In the genomic region with DNA sequence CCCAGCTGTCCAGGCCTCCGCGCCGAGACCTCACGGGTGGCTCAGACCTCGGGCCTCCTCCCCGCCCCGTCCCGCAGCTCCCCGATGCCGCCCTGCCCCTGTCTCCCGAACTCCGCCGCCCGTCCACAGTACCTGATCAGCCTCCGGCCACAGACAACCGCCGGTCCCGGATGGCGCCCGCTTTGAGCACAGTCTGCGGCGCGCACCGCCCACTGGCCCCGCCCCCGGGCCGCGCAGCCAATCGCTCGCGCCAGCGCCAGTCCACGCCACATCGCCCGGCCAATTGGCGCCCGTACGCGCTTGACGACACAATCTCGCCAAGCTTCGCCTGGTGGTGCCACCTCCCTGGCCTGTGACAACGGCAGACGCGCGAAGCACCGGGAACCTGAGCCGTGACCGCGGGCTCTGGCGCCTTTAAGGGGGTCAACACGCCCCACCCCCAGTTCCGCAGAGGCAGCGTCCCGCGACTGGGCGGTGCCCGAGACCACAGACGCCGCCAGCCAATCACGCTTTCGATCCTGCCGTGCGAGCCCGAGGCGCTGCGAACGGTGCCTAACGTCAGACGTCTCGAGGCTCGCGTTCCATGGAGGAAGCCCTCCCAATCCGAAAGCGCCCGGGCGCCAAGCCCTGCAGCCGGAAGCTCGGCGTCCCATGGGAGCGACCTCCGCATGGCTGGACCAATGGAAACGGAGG, we compare ENCODE assay signal across 8 cellular contexts. TPM values are rescaled to one million over a fixed set of nuclear protein-coding genes. Genes with fewer than 3 reads are reported as not detected.
DNase-seq lines count a peak whose midpoint lies in the region; ATAC-seq, FAIRE-seq and TF ChIP-seq lines count a peak whose summit lies in the region.

A gene (minus strand): TSS at position 388 of the 693 bp plus-strand sequence. CDS start 116 bp downstream, at position 272.

- H3K9ac ChIP-seq in HUES48 (ENCODE audit: low read depth, low read length) (peak within 1 kb of the TSS; percentile 95), NT2/D1 (ENCODE audit: insufficient read length, low read depth) (peak within 1 kb of the TSS; percentile 94), H1 (replicated peaks in 1 of 4; ENCODE audit: extremely low read depth in 1 of 4, low read depth in 3 of 4, low read length in 3 of 4) (peak within 1 kb of the TSS; percentile 72 to 91 (median 86)), mesenchymal stem cell (ENCODE audit: low read length) (peak within 1 kb of the TSS; percentile 97)

- H3K4me3 ChIP-seq in HUES48 (ENCODE audit: low read depth, low read length) = peak within 1 kb of the TSS; percentile 88
- peak within 1 kb of the TSS; percentile 93 for H3K4me3 ChIP-seq in NT2/D1 (ENCODE audit: insufficient read length, low read depth)
- H3K4me3 ChIP-seq in H1 (ENCODE audit: extremely low read depth in 1 of 4, insufficient read depth in 2 of 4, low read depth in 3 of 4, low read length in 4 of 4) = peak within 1 kb of the TSS; percentile 79 to 98 (median 95)
- H3K4me3 ChIP-seq in mesenchymal stem cell (ENCODE audit: insufficient read depth in 1 of 2, low read depth in 1 of 2, low read length in 2 of 2) = peak within 1 kb of the TSS; percentile 92 to 99

- no peaks in the 10 kb centered on the region for H3K9me3 Mint-ChIP-seq in Calu3 (ENCODE audit: low read depth, unreplicated experiment)
- H3K9me3 Mint-ChIP-seq in activated CD8-positive, alpha-beta memory T cell treated with anti-CD3 and anti-CD28 coated beads, Interleukin-2, amount 10 ng/mL, durations not matched to agents 7 days and 5 days (ENCODE audit: low read depth) = no peaks in the 10 kb centered on the region

- peak within 1 kb of the TSS; percentile 75 for H3K18ac ChIP-seq in H1 (ENCODE audit: extremely low read depth, low read length)
- H3K18ac ChIP-seq in mesenchymal stem cell (ENCODE audit: low read depth in 1 of 2, low read length in 2 of 2) = peak within 1 kb of the TSS; percentile 82 to 99

- peak within 1 kb of the TSS; percentile 98 for H4K8ac ChIP-seq in H1 (ENCODE audit: extremely low read depth, insufficient read depth, low read length)
- peak within 1 kb of the TSS; percentile 45 for H4K8ac ChIP-seq in mesenchymal stem cell (ENCODE audit: low read length)

- CTCF ChIA-PET in Calu3 (lab: Charles Lee) = interaction anchor here (0.7 to 0.9 kb wide), 3 partner anchors 355 to 1458 kb away, joined by 3 to 5 read pairs (median 3); no protein-coding TSS in a partner anchor
- CTCF ChIA-PET in activated CD8-positive, alpha-beta memory T cell treated with anti-CD3 and anti-CD28 coated beads, Interleukin-2, amount 10 ng/mL, durations not matched to agents 7 days and 5 days (lab: Charles Lee) = interaction anchor here (0.8 to 1.6 kb wide), 4 partner anchors 24 to 62 kb away, joined by 3 to 4 read pairs (median 3); a partner anchor contains a TSS
- CTCF ChIA-PET in H1 (lab: Charles Lee; ENCODE audit: partially characterized antibody) = no interaction called here

- intact Hi-C loops in Calu3 (cut with micrococcal nuclease; ENCODE audit: unreplicated experiment) = no loop called here

- H4K91ac ChIP-seq in H1 (replicated peaks; ENCODE audit: insufficient read length, low read length) (peak within 1 kb of the TSS; percentile 98), mesenchymal stem cell (ENCODE audit: low read length) (peak within 1 kb of the TSS; percentile 90)

- no peak for TF ChIP-seq RAD21 in H1 (IDR thresholded peaks at IDR 0.05 in 1 of 2, conservative IDR thresholded peaks at IDR 0.05 in 1 of 2; ENCODE audit: low read depth in 2 of 2, low read length in 2 of 2)

- H3K79me2 ChIP-seq in H1 (ENCODE audit: control insufficient read depth in 1 of 2, insufficient read depth in 2 of 2, low read length in 2 of 2) = peaks cover 24 to 79% of the 10 kb centered on the region in 2 experiments

- H3K27me3 ChIP-seq in HUES48 (ENCODE audit: control insufficient read depth, insufficient read depth, low read length) (no peaks in the 10 kb centered on the region), NT2/D1 (ENCODE audit: insufficient read depth, insufficient read length) (no peaks in the 10 kb centered on the region), H1 (replicated peaks in 1 of 4; ENCODE audit: control insufficient read depth in 3 of 4, extremely low read depth in 1 of 4, insufficient read depth in 3 of 4, low read length in 3 of 4) (no peaks in the 10 kb centered on the region), mesenchymal stem cell (ENCODE audit: control insufficient read depth in 1 of 2, insufficient read depth in 1 of 2, low read length in 2 of 2) (no peaks in the 10 kb centered on the region)

- H3K79me1 ChIP-seq in H1 (ENCODE audit: low read depth, low read length) (peaks cover 8% of the 10 kb centered on the region; the same call in 1 of the 2 replicates), mesenchymal stem cell (replicated peaks; ENCODE audit: low read length, poor library complexity, severe bottlenecking) (no peaks in the 10 kb centered on the region)

- peak within 1 kb of the TSS; percentile 98 for H3K27ac Mint-ChIP-seq in Calu3 (ENCODE audit: unreplicated experiment)
- H3K27ac Mint-ChIP-seq in activated CD8-positive, alpha-beta memory T cell treated with anti-CD3 and anti-CD28 coated beads, Interleukin-2, amount 10 ng/mL, durations not matched to agents 7 days and 5 days = peak within 1 kb of the TSS; percentile 97

- H2BK5ac ChIP-seq in H1 (ENCODE audit: low read depth, low read length) (peak within 1 kb of the TSS; percentile 99), mesenchymal stem cell (ENCODE audit: low read depth, low read length, poor library complexity, severe bottlenecking) (peak within 1 kb of the TSS; percentile 68)

- H3K4ac ChIP-seq in H1 (replicated peaks; ENCODE audit: insufficient read length, low read depth, low read length) (peak within 1 kb of the TSS; percentile 86), mesenchymal stem cell (ENCODE audit: low read depth in 1 of 2, low read length in 2 of 2) (peak within 1 kb of the TSS; percentile 86 to 97)

- H3K27me3 Mint-ChIP-seq in Calu3 (ENCODE audit: unreplicated experiment) = no peaks in the 10 kb centered on the region
- H3K27me3 Mint-ChIP-seq in activated CD8-positive, alpha-beta memory T cell treated with anti-CD3 and anti-CD28 coated beads, Interleukin-2, amount 10 ng/mL, durations not matched to agents 7 days and 5 days = no peaks in the 10 kb centered on the region

- H3K23ac ChIP-seq in H1 (ENCODE audit: insufficient read length) (no peak within 1 kb of the TSS), mesenchymal stem cell (ENCODE audit: low read length in 2 of 2) (peak within 1 kb of the TSS in 1 of 2 experiments; percentile 99)

- peaks cover 6 to 20% of the 10 kb centered on the region in 2 experiments for H4K20me1 ChIP-seq in H1 (replicated peaks in 1 of 2; ENCODE audit: control insufficient read depth in 1 of 2, insufficient read depth in 2 of 2, low read length in 2 of 2)

- H2AFZ ChIP-seq in H1 (ENCODE audit: low read length) (no peak within 1 kb of the TSS), mesenchymal stem cell (ENCODE audit: low read depth, low read length) (no peak within 1 kb of the TSS)

- TF ChIP-seq EP300 in H1 (IDR thresholded peaks at IDR 0.05; ENCODE audit: borderline replicate concordance in 1 of 2, low read depth in 2 of 2, low read length in 2 of 2) = no peak

- H3K9me3 ChIP-seq in HUES48 (ENCODE audit: control insufficient read depth, insufficient read depth, low read length) (no peaks in the 10 kb centered on the region), NT2/D1 (ENCODE audit: insufficient read depth, low read length) (no peaks in the 10 kb centered on the region), H1 (ENCODE audit: insufficient read depth in 2 of 2, low read depth in 1 of 2, low read length in 1 of 2) (no peaks in the 10 kb centered on the region), mesenchymal stem cell (ENCODE audit: control insufficient read depth, low read length) (no peaks in the 10 kb centered on the region)

- H2AK5ac ChIP-seq in H1 (ENCODE audit: low read depth, low read length) = peak within 1 kb of the TSS; percentile 6; the same call in 1 of the 2 replicates
- no peak within 1 kb of the TSS for H2AK5ac ChIP-seq in mesenchymal stem cell (ENCODE audit: low read length, severe bottlenecking)

- H3K4me3 Mint-ChIP-seq in Calu3 (ENCODE audit: low read depth, unreplicated experiment) = peak within 1 kb of the TSS; percentile 83
- peak within 1 kb of the TSS; percentile 95 for H3K4me3 Mint-ChIP-seq in activated CD8-positive, alpha-beta memory T cell treated with anti-CD3 and anti-CD28 coated beads, Interleukin-2, amount 10 ng/mL, durations not matched to agents 7 days and 5 days

- DNase-seq in Calu3 = peak; percentile 98
- DNase-seq in NT2/D1 (ENCODE audit: low read depth, low spot score) = peak; percentile 91
- peak; percentile 98 for DNase-seq in activated CD8-positive, alpha-beta memory T cell treated with anti-CD3 and anti-CD28 coated beads, Interleukin-2, amount 10 ng/mL, durations not matched to agents 7 days and 5 days
- DNase-seq in H1 (ENCODE audit: low read depth in 1 of 2, low spot score in 2 of 2) = peak; percentile 91 to 94
- DNase-seq in mesenchymal stem cell = peak; percentile 100
- peak; percentile 93 for DNase-seq in stimulated activated CD8-positive, alpha-beta memory T cell treated with anti-CD3 and anti-CD28 coated beads, Interleukin-12 subunit alpha, Interleukin-12 subunit beta, amount 100 ng/mL, for 24 hours (ENCODE audit: extremely low read depth)

- peak; percentile 57 to 85 for TF ChIP-seq POLR2A in H1 (IDR thresholded peaks at IDR 0.05; ENCODE audit: control extremely low read depth in 1 of 2, low read depth in 2 of 2, low read length in 2 of 2)

- BruUV-seq in Calu3 (replicated peaks; lab: Mats Ljungman, UMichigan) = no TSS peak

- 2% methylated on average over 42 of the region's 83 CpGs; no CpG with 5 or more reads in 1 of the 2 experiments for WGBS in H1 (ENCODE audit: extremely low coverage in 1 of 2, insufficient coverage in 1 of 2, insufficient read length in 1 of 2, insufficient replicate concordance in 2 of 2, low coverage in 1 of 2, low lambda C conversion rate in 2 of 2, missing lambda C conversion rate in 1 of 2), 2 experiments
- WGBS in mesenchymal stem cell = under 1% methylated on average over 78 of the region's 83 CpGs

- POLR2A ChIA-PET in H1 (lab: Charles Lee; ENCODE audit: partially characterized antibody) = interaction anchor here (0.7 to 2.9 kb wide), 22 partner anchors 9 to 121 kb away, joined by 3 to 22 read pairs (median 4); a partner anchor contains a TSS

- no peaks in the 10 kb centered on the region; the same call in 1 of the 2 replicates for H3K23me2 ChIP-seq in H1 (ENCODE audit: low read depth, low read length)

- H2BK20ac ChIP-seq in H1 (ENCODE audit: low read length) = 0 out of 2 replicates have a peak within 1 kb of the TSS, but pooled peaks have one; percentile 77

- peaks cover 78% of the 10 kb centered on the region for H3K36me3 Mint-ChIP-seq in Calu3 (ENCODE audit: insufficient read depth, unreplicated experiment)
- H3K36me3 Mint-ChIP-seq in activated CD8-positive, alpha-beta memory T cell treated with anti-CD3 and anti-CD28 coated beads, Interleukin-2, amount 10 ng/mL, durations not matched to agents 7 days and 5 days = peaks cover 58% of the 10 kb centered on the region

- H3K4me1 Mint-ChIP-seq in Calu3 (ENCODE audit: low read depth, unreplicated experiment) = peaks cover 36% of the 10 kb centered on the region
- peaks cover 66% of the 10 kb centered on the region for H3K4me1 Mint-ChIP-seq in activated CD8-positive, alpha-beta memory T cell treated with anti-CD3 and anti-CD28 coated beads, Interleukin-2, amount 10 ng/mL, durations not matched to agents 7 days and 5 days

- H2BK120ac ChIP-seq in H1 (replicated peaks; ENCODE audit: low read depth, low read length) (peak within 1 kb of the TSS; percentile 97), mesenchymal stem cell (ENCODE audit: low read depth, low read length) (peak within 1 kb of the TSS; percentile 77)

- H2BK15ac ChIP-seq in H1 (ENCODE audit: low read length) (peak within 1 kb of the TSS; percentile 77; the same call in 1 of the 2 replicates), mesenchymal stem cell (ENCODE audit: low read depth, poor library complexity, severe bottlenecking) (peak within 1 kb of the TSS; percentile 89)

- peaks cover 11% of the 10 kb centered on the region; the same call in 1 of the 2 replicates for H3K4me1 ChIP-seq in HUES48 (ENCODE audit: control insufficient read depth, insufficient read depth, low read length)
- peaks cover 4% of the 10 kb centered on the region for H3K4me1 ChIP-seq in NT2/D1 (ENCODE audit: insufficient read depth, insufficient read length)
- H3K4me1 ChIP-seq in H1 (replicated peaks in 1 of 4; ENCODE audit: control insufficient read depth in 3 of 4, insufficient read depth in 4 of 4, low read length in 3 of 4) = peaks cover 0 to 5% (median 2%) of the 10 kb centered on the region in 4 experiments; a peak in 3 of 7 replicates
- peaks cover 14% of the 10 kb centered on the region for H3K4me1 ChIP-seq in mesenchymal stem cell (ENCODE audit: control insufficient read depth, insufficient read depth, low read depth, low read length)

- H4K5ac ChIP-seq in H1 (ENCODE audit: insufficient read length, low read depth, low read length) = peak within 1 kb of the TSS; percentile 89

- no peak for FAIRE-seq in H1 (lab: Jason Lieb, UNC)

- H3K36me3 ChIP-seq in HUES48 (ENCODE audit: control insufficient read depth, insufficient read depth, low read length) = peaks cover 48% of the 10 kb centered on the region
- peaks cover 52% of the 10 kb centered on the region for H3K36me3 ChIP-seq in NT2/D1 (ENCODE audit: insufficient read depth, insufficient read length, low read length)
- H3K36me3 ChIP-seq in H1 (ENCODE audit: control insufficient read depth in 2 of 4, insufficient read depth in 4 of 4, low read length in 3 of 4) = peaks cover 0 to 28% (median 2%) of the 10 kb centered on the region in 4 experiments; a peak in 4 of 8 replicates
- peaks cover 11 to 39% of the 10 kb centered on the region in 2 experiments for H3K36me3 ChIP-seq in mesenchymal stem cell (ENCODE audit: control insufficient read depth in 1 of 2, insufficient read depth in 2 of 2, low read depth in 1 of 2, low read length in 2 of 2)

- peak within 1 kb of the TSS; percentile 100 for H3K56ac ChIP-seq in H1 (replicated peaks; ENCODE audit: insufficient read length, low read depth, low read length)

- ATAC-seq in GM21423 (IDR thresholded peaks at IDR 0.05; ENCODE audit: unreplicated experiment) = peak; percentile 76
- ATAC-seq in activated CD8-positive, alpha-beta memory T cell treated with anti-CD3 and anti-CD28 coated beads, Interleukin-2, amount 10 ng/mL, durations not matched to agents 7 days and 5 days = peak; percentile 86

- H2BK12ac ChIP-seq in H1 (ENCODE audit: low read depth, low read length) = peak within 1 kb of the TSS; percentile 88
- peak within 1 kb of the TSS; percentile 63 to 92 for H2BK12ac ChIP-seq in mesenchymal stem cell (ENCODE audit: low read length in 2 of 2)

- TF ChIP-seq CTCF in Calu3 (IDR thresholded peaks at IDR 0.05; ENCODE audit: unreplicated experiment) = no peak
- TF ChIP-seq CTCF in H1 (IDR thresholded peaks at IDR 0.05; ENCODE audit: control extremely low read depth in 1 of 3, insufficient read depth in 1 of 3, low read depth in 1 of 3, low read length in 3 of 3) = no peak; a peak in 1 of 4 replicates

- H3K4me2 ChIP-seq in H1 (ENCODE audit: insufficient read depth in 1 of 2, low read depth in 2 of 2, low read length in 2 of 2) (peak within 1 kb of the TSS; percentile 76 to 97), mesenchymal stem cell (ENCODE audit: low read length, poor library complexity, severe bottlenecking) (peak within 1 kb of the TSS; percentile 94)

- H3K14ac ChIP-seq in H1 (ENCODE audit: insufficient read length) (peak within 1 kb of the TSS; percentile 25), mesenchymal stem cell (ENCODE audit: low read length in 2 of 2) (peak within 1 kb of the TSS in 1 of 2 experiments; percentile 92)

- H3K27ac ChIP-seq in HUES48 (ENCODE audit: low read depth, low read length) (peak within 1 kb of the TSS; percentile 100), H1 (ENCODE audit: low read depth, low read length) (peak within 1 kb of the TSS; percentile 98), mesenchymal stem cell (ENCODE audit: low read length, poor library complexity, severe bottlenecking) (peak within 1 kb of the TSS; percentile 94)

RNA-seq across cellular contexts. Expression of the gene that starts here (rescaled TPM):
- 101 and 108 TPM in 2 replicates for total RNA-seq in Calu3 (2022)
- 10 to 100 TPM; 60.8 to 75.8 TPM for total RNA-seq in activated CD8-positive, alpha-beta memory T cell treated with anti-CD3 and anti-CD28 coated beads, Interleukin-2, amount 10 ng/mL, durations not matched to agents 7 days and 5 days
- 56.6 and 60.5 TPM in 2 replicates for total RNA-seq in H1 (2021; fragmentation: NEBNext Ultra II Directional; extraction: Animal tissue kit (Norgen Biotek cat#: 25700))
- 20.4 and 35.3 TPM in 2 replicates for polyA plus RNA-seq in H1 (2011; rRNA removed)
- polyA plus RNA-seq in H1 (2011; cell fraction: cytosol; rRNA removed) = 47.1 TPM
- polyA plus RNA-seq in H1 (2011; cell fraction: nucleus; rRNA removed) = 19.8 TPM
- 37.1 to 68.8 TPM (median 43.5 TPM) in 4 replicates for polyA plus RNA-seq in H1 (2012, experiment 1 of 2)
- 9.1 TPM for polyA plus RNA-seq in H1 (2012, experiment 2 of 2)
- polyA plus RNA-seq in H1 (2013, experiment 1 of 2) = 80.6 TPM
- 85.9 TPM for polyA plus RNA-seq in H1 (2013, experiment 2 of 2)
- polyA minus RNA-seq in H1 (2011; rRNA and poly(A)+ RNA removed) = 23.5 and 30.0 TPM in 2 replicates
- 14.5 TPM for polyA minus RNA-seq in H1 (2011; cell fraction: cytosol; rRNA and poly(A)+ RNA removed)
- polyA minus RNA-seq in H1 (2011; cell fraction: nucleus; rRNA and poly(A)+ RNA removed) = 33.2 TPM
- polyA plus RNA-seq in mesenchymal stem cell (2013, experiment 1 of 2) = 198 TPM
- polyA plus RNA-seq in mesenchymal stem cell (2013, experiment 2 of 2) = 211 TPM

Comparison
In these comparisons a context has a peak if more than half of its experiments do, and no peak if none do; other contexts are left out.
1. Peak in every context shown above with its lines: DNase-seq, ATAC-seq, H3K4me3 ChIP-seq and H3K27ac ChIP-seq.